ENCODE assay signal across 35 cellular contexts in the genomic region with DNA sequence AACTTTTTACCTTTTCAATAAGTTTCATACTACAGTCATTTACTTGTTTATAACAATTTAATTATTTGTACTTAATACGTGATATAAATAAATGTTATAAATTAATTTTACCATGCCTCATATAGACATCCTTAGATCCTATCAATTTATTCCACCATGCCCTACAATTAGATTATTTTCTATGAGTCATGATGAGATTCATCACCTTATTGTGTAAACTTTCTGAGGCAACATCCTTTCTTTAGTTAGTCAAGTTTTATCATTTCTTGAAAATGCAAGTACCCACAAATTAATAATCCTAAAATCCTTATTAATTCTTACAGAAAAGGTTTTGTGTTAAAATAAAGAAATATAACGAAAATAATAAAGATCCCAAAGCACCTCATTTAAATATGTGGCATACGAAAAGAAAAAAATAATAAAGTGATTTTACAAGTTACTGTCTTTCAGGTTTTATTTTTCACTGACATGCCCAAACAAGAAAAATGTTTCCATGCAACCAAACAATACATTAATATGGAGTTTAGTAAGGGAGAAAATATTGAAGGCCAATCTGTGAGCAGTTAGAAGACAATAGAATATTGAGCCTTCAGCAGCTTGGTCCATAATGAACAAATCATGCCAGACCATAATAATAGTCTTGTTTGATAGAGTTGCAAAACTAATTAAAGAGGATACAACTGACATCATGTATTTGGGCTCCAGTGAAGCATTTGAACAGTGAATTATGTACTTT.
"Had no signal": no experiment of that assay in that cellular context is flagged by ENCODE, and none has a peak within 500 bp of the region (broad histone marks: within the 10 kb centered on the region; RNA-seq: fewer than 3 reads in every experiment).

No MANE protein-coding gene starts in this region.

- H3K4me3 ChIP-seq: pancreas, prostate gland, stomach, thyroid gland, upper lobe of left lung, vagina had no signal

- H3K36me3 ChIP-seq: brain microvascular endothelial cell, pancreas, prostate gland, stomach, thyroid gland, upper lobe of left lung, vagina, WERI-Rb-1 had no signal

- H3K27me3 ChIP-seq: brain microvascular endothelial cell, pancreas, stomach, thyroid gland, upper lobe of left lung, vagina had no signal

- H3K27ac ChIP-seq: brain microvascular endothelial cell, pancreas, prostate gland, stomach, thyroid gland, upper lobe of left lung, vagina, WERI-Rb-1 had no signal

- FAIRE-seq: astrocyte, kidney, pancreas, small intestine had no signal

- ATAC-seq: activated CD4-positive, CD25-positive, alpha-beta regulatory T cell treated with anti-CD3 and anti-CD28 coated beads, Interleukin-2, amount 50 U/mL, for 24 hours; left colon; naive thymus-derived CD4-positive, alpha-beta T cell; pancreas; sciatic nerve; stimulated activated memory B cell treated with anti-CD40 and anti-IgM and Interleukin-4, amounts not matched to agents 10 μg/mL and 1 μg/mL and 100 μg/mL, for 72 hours; T-helper 17 cell had no signal

- DNase-seq: activated CD4-positive, alpha-beta memory T cell treated with anti-CD3 and anti-CD28 coated beads for 36 hours; activated CD4-positive, alpha-beta T cell treated with anti-CD3 and anti-CD28 coated beads, Interleukin-2, amount 10 ng/mL, durations not matched to agents 24 days and 14 days; activated CD8-positive, alpha-beta memory T cell treated with anti-CD3 and anti-CD28 coated beads, Interleukin-2, amount 50 U/mL, for 48 hours; activated gamma-delta T cell; activated naive CD4-positive, alpha-beta T cell treated with anti-CD3 and anti-CD28 coated beads, Interleukin-2, amount 10 ng/mL, durations not matched to agents 7 days and 5 days; activated naive CD8-positive, alpha-beta T cell treated with anti-CD3 and anti-CD28 coated beads, Interleukin-2, amount 10 ng/mL, durations not matched to agents 7 days and 5 days; activated T-cell treated with anti-CD3 and anti-CD28 coated beads, Interleukin-2, amount 50 U/mL, for 24 hours; amniotic stem cell; brain microvascular endothelial cell; central memory CD4-positive, alpha-beta T cell; endodermal cell; head of caudate nucleus; hippocampal formation; kidney; left colon; midbrain; naive thymus-derived CD4-positive, alpha-beta T cell; pancreas; retina; small intestine; stimulated activated CD4-positive, alpha-beta T cell treated with anti-CD3 and anti-CD28 coated beads, Interleukin-1b, Interleukin-23, amount 100 ng/mL, for 48 hours; stimulated activated CD4-positive, alpha-beta T cell treated with anti-CD3 and anti-CD28 coated beads, Interleukin-4, amount 100 ng/mL, for 4 hours; stimulated activated CD8-positive, alpha-beta memory T cell treated with anti-CD3 and anti-CD28 coated beads, Interleukin-4, amount 100 ng/mL, for 48 hours; stomach; T-helper 17 cell; T1000; thyroid gland; upper lobe of left lung; WERI-Rb-1 had no signal

- H3K4me1 ChIP-seq: pancreas, prostate gland, stomach, thyroid gland, upper lobe of left lung, vagina had no signal

- H3K9me3 ChIP-seq: pancreas, prostate gland, stomach, thyroid gland, upper lobe of left lung, vagina had no signal
